Comparison of ENCODE assay signal across 37 cellular contexts in the genomic region with DNA sequence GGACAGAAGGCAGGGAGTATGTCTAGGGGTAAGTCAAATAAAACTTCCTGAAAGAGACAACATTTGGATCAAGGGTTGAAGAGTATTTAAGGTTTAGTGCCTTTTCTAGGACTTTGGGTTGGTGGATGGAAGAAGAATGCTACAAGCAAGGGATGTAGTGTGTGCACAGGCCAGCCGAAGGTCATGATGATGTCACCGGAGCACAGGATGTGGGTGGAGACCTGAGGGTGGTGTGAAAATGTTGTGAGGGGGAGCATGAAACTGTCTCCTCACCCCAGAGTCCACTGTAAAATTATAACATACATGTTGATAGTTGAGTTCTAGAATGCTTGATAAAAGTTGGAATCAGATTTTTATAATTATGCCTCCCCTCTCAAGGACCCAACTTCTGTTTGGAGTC.
DNase-seq lines count a peak whose midpoint lies in the region; ATAC-seq, FAIRE-seq and TF ChIP-seq lines count a peak whose summit lies in the region.
"Had no signal": no experiment of that assay in that cellular context is flagged by ENCODE, and none has a peak within 500 bp of the region (broad histone marks: within the 10 kb centered on the region; RNA-seq: fewer than 3 reads in every experiment).

No MANE protein-coding gene starts in this region.

- no peak overlapping the region for H3K4me3 Mint-ChIP-seq in CD8-positive, alpha-beta T cell
- no peak overlapping the region for H3K4me3 Mint-ChIP-seq in activated CD4-positive, alpha-beta memory T cell treated with anti-CD3 and anti-CD28 coated beads for 36 hours
- H3K4me3 Mint-ChIP-seq: activated T-cell treated with anti-CD3 and anti-CD28 coated beads, Interleukin-2, amount 50 U/mL, for 24 hours; HFFc6; T-helper 1 cell treated with Interleukin-12 subunit alpha and Interleukin-12 subunit beta and Interleukin-4 antibody, amounts not matched to agents 30 μg/mL and 1 μg/mL, for 36 hours had no signal

- FAIRE-seq in HepG2 (lab: Jason Lieb, UNC), result no peak
- FAIRE-seq: G401.6, keratinocyte, TTC549 had no signal

- 26% methylated on average over 2 of the region's 2 CpGs for WGBS in HepG2 (ENCODE audit: low lambda C conversion rate)

- intact Hi-C loops in CD8-positive, alpha-beta T cell (cut with DNase I, micrococcal nuclease), result no loop called here
- intact Hi-C loops in activated CD4-positive, alpha-beta memory T cell treated with anti-CD3 and anti-CD28 coated beads for 36 hours (cut with micrococcal nuclease), result no loop called here
- intact Hi-C loops in HepG2 (cut with micrococcal nuclease; ENCODE audit: unreplicated experiment), result no loop called here

- H3K27ac Mint-ChIP-seq in CD8-positive, alpha-beta T cell, result peak overlapping the region; percentile 1
- H3K27ac Mint-ChIP-seq in activated CD4-positive, alpha-beta memory T cell treated with anti-CD3 and anti-CD28 coated beads for 36 hours, result no peak overlapping the region
- H3K27ac Mint-ChIP-seq: activated T-cell treated with anti-CD3 and anti-CD28 coated beads, Interleukin-2, amount 50 U/mL, for 24 hours; HFFc6; progenitor cell of endocrine pancreas; T-helper 1 cell treated with Interleukin-12 subunit alpha and Interleukin-12 subunit beta and Interleukin-4 antibody, amounts not matched to agents 30 μg/mL and 1 μg/mL, for 36 hours had no signal

- no peaks in the 10 kb centered on the region for H3K36me3 ChIP-seq in CD8-positive, alpha-beta T cell (ENCODE audit: insufficient read depth, low read length)
- H3K36me3 ChIP-seq in HepG2 (replicated peaks in 1 of 2; ENCODE audit: control insufficient read depth in 1 of 2, insufficient read depth in 2 of 2, low read length in 2 of 2), result no peaks in the 10 kb centered on the region
- H3K36me3 ChIP-seq: BLaER1, transverse colon had no signal

- no peak for TF ChIP-seq POLR2A in HepG2 (IDR thresholded peaks at IDR 0.05; ENCODE audit: insufficient read depth in 1 of 2, low read depth in 2 of 2, low read length in 2 of 2)

- peak; percentile 61 for ATAC-seq in CD8-positive, alpha-beta T cell
- ATAC-seq in GM18867 (IDR thresholded peaks at IDR 0.05; ENCODE audit: unreplicated experiment) (peak; percentile 55), HepG2 (no peak)
- ATAC-seq: body of pancreas, esophagus mucosa, left ventricle myocardium superior, sciatic nerve had no signal

- H4K20me1 ChIP-seq in HepG2 (ENCODE audit: insufficient read depth, low read length), result no peaks in the 10 kb centered on the region
- H4K20me1 ChIP-seq: BLaER1 had no signal

- no peak for TF ChIP-seq CTCF in CD8-positive, alpha-beta T cell (IDR thresholded peaks at IDR 0.05)
- no peak for TF ChIP-seq CTCF in HepG2 (CRISPR knock-in tag; IDR thresholded peaks at IDR 0.05)

- peak in 5 of 7 experiments; percentile 12 to 57 (median 15) for DNase-seq in CD8-positive, alpha-beta T cell
- DNase-seq in activated CD4-positive, alpha-beta memory T cell treated with anti-CD3 and anti-CD28 coated beads for 36 hours, result peak; percentile 9
- DNase-seq in HepG2 (ENCODE audit: low spot score), result no peak
- DNase-seq in activated T-cell treated with anti-CD3 and anti-CD28 coated beads for 4 hours, result no peak
- no peak for DNase-seq in hippocampal formation (lab: John Stamatoyannopoulos, UW)
- DNase-seq in cerebellar nuclear complex (lab: John Stamatoyannopoulos, UW), result no peak
- DNase-seq: activated CD4-positive, alpha-beta T cell treated with anti-CD3 and anti-CD28 coated beads, Interleukin-2, amount 50 U/mL, for 4 hours; activated naive CD4-positive, alpha-beta T cell; activated T-cell treated with anti-CD3 and anti-CD28 coated beads, Interleukin-2, amount 50 U/mL, for 24 hours; body of pancreas; Caco-2; dermis blood vessel endothelial cell; DMS79; glutamatergic neuron; GOT3; HFFc6; KG1; left ventricle myocardium superior; mesendoderm; NCI-H1105; NCI-H1930; NCI-H2171 treated with DMSO at 0.1 percent for 48 hours; NCI-H510A; OCI-M1; stimulated activated CD4-positive, alpha-beta T cell treated with anti-CD3 and anti-CD28 coated beads, Interleukin-12 subunit alpha, Interleukin-12 subunit beta, amount 100 ng/mL, for 4 hours; stimulated activated CD4-positive, alpha-beta T cell treated with anti-CD3 and anti-CD28 coated beads, Interleukin-2, amount 100 ng/mL, for 48 hours; transverse colon had no signal

- H3K4me2 ChIP-seq in HepG2 (ENCODE audit: low read depth, low read length), result no peak overlapping the region
- H3K4me2 ChIP-seq: BLaER1 had no signal

- POLR2A ChIA-PET in CD8-positive, alpha-beta T cell (lab: Charles Lee), result no interaction called here
- POLR2A ChIA-PET in activated CD4-positive, alpha-beta memory T cell treated with anti-CD3 and anti-CD28 coated beads for 36 hours (lab: Charles Lee), result no interaction called here
- POLR2A ChIA-PET in HepG2 (lab: Yijun Ruan, JAX), result no interaction called here

- no peaks in the 10 kb centered on the region for H3K9me3 ChIP-seq in CD8-positive, alpha-beta T cell (ENCODE audit: low read length)
- H3K9me3 ChIP-seq in HepG2 (ENCODE audit: low read length), result no peaks in the 10 kb centered on the region
- H3K9me3 ChIP-seq: BLaER1, body of pancreas, Caco-2, transverse colon had no signal

- H3K4me1 Mint-ChIP-seq in CD8-positive, alpha-beta T cell (ENCODE audit: low read depth), result peaks cover 4% of the 10 kb centered on the region
- no peaks in the 10 kb centered on the region for H3K4me1 Mint-ChIP-seq in activated CD4-positive, alpha-beta memory T cell treated with anti-CD3 and anti-CD28 coated beads for 36 hours (ENCODE audit: low read depth)

- H3K27me3 ChIP-seq in CD8-positive, alpha-beta T cell (ENCODE audit: insufficient read depth, low read length), result no peaks in the 10 kb centered on the region
- H3K27me3 ChIP-seq in HepG2 (ENCODE audit: control insufficient read depth in 1 of 2, insufficient read depth in 2 of 2, low read length in 2 of 2), result no peaks in the 10 kb centered on the region; a peak in 1 of 5 replicates
- H3K27me3 ChIP-seq: BLaER1, body of pancreas, transverse colon had no signal

- H3K79me2 ChIP-seq in HepG2 (ENCODE audit: insufficient read depth, low read length), result no peaks in the 10 kb centered on the region

- H3K27ac ChIP-seq in CD8-positive, alpha-beta T cell (ENCODE audit: low read depth, low read length), result no peak overlapping the region
- no peak overlapping the region for H3K27ac ChIP-seq in HepG2 (ENCODE audit: extremely low read length, insufficient read depth, low read length)
- H3K27ac ChIP-seq: BLaER1, body of pancreas, SK-N-MC, transverse colon had no signal

- TF ChIP-seq EP300 in HepG2 (IDR thresholded peaks at IDR 0.05; ENCODE audit: low read depth in 2 of 2, low read length in 2 of 2) (no peak), HepG2 (CRISPR knock-in tag; IDR thresholded peaks at IDR 0.05; ENCODE audit: borderline replicate concordance) (no peak)

- no peak overlapping the region for H3K4me3 ChIP-seq in CD8-positive, alpha-beta T cell (ENCODE audit: low read depth, low read length)
- no peak overlapping the region for H3K4me3 ChIP-seq in HepG2 (replicated peaks in 1 of 3; ENCODE audit: insufficient read depth in 1 of 3, low read depth in 2 of 3, low read length in 3 of 3)
- H3K4me3 ChIP-seq: BLaER1, body of pancreas, SK-N-MC, transverse colon had no signal

- no peak overlapping the region for H2AFZ ChIP-seq in HepG2 (ENCODE audit: low read length)

- no peak for TF ChIP-seq RAD21 in HepG2 (CRISPR knock-in tag; IDR thresholded peaks at IDR 0.05)

- in situ Hi-C loops in HepG2 (cut with HindIII; ENCODE audit: extremely low pct_ligation_motif_present, low pct_unique_long_range_greater_than_20kb), result no loop called here

- no peaks in the 10 kb centered on the region for H3K36me3 Mint-ChIP-seq in CD8-positive, alpha-beta T cell
- no peaks in the 10 kb centered on the region for H3K36me3 Mint-ChIP-seq in activated CD4-positive, alpha-beta memory T cell treated with anti-CD3 and anti-CD28 coated beads for 36 hours

- no peaks in the 10 kb centered on the region for H3K9me3 Mint-ChIP-seq in CD8-positive, alpha-beta T cell
- no peaks in the 10 kb centered on the region for H3K9me3 Mint-ChIP-seq in activated CD4-positive, alpha-beta memory T cell treated with anti-CD3 and anti-CD28 coated beads for 36 hours
- H3K9me3 Mint-ChIP-seq: activated T-cell treated with anti-CD3 and anti-CD28 coated beads, Interleukin-2, amount 50 U/mL, for 24 hours; T-helper 1 cell treated with Interleukin-12 subunit alpha and Interleukin-12 subunit beta and Interleukin-4 antibody, amounts not matched to agents 30 μg/mL and 1 μg/mL, for 36 hours had no signal

- CTCF ChIA-PET in CD8-positive, alpha-beta T cell (lab: Charles Lee), result no interaction called here
- CTCF ChIA-PET in activated CD4-positive, alpha-beta memory T cell treated with anti-CD3 and anti-CD28 coated beads for 36 hours (lab: Charles Lee), result no interaction called here
- CTCF ChIA-PET in HepG2 (lab: Yijun Ruan, JAX; ENCODE audit: low intra/inter-chr PET ratio, low total read pairs), result no interaction called here

- H3K9ac ChIP-seq in HepG2 (ENCODE audit: insufficient read depth, low read depth, low read length), result no peak overlapping the region
- H3K9ac ChIP-seq: BLaER1 had no signal

- BruUV-seq in HepG2 (replicated peaks; lab: Mats Ljungman, UMichigan), result no TSS peak

- no peaks in the 10 kb centered on the region for H3K27me3 Mint-ChIP-seq in CD8-positive, alpha-beta T cell (ENCODE audit: low read depth)
- no peaks in the 10 kb centered on the region for H3K27me3 Mint-ChIP-seq in activated CD4-positive, alpha-beta memory T cell treated with anti-CD3 and anti-CD28 coated beads for 36 hours
- H3K27me3 Mint-ChIP-seq: activated T-cell treated with anti-CD3 and anti-CD28 coated beads, Interleukin-2, amount 50 U/mL, for 24 hours had no signal

- H3K4me1 ChIP-seq in CD8-positive, alpha-beta T cell (ENCODE audit: insufficient read depth, low read length), result no peaks in the 10 kb centered on the region
- no peaks in the 10 kb centered on the region for H3K4me1 ChIP-seq in HepG2 (ENCODE audit: insufficient read depth, low read length)
- H3K4me1 ChIP-seq: BLaER1, body of pancreas, Caco-2, transverse colon had no signal

TF ChIP-seq in HepG2, 621 proteins besides CTCF, POLR2A, EP300 and RAD21:
- TF ChIP-seq ATF7 (IDR thresholded peaks at IDR 0.05), result 0 out of 2 replicates have a peak, but pooled peaks have one; percentile 22
- TF ChIP-seq ATF7 (CRISPR knock-in tag; IDR thresholded peaks at IDR 0.05), result no peak
- no peak for TF ChIP-seq SMAD1 (CRISPR knock-in tag; IDR thresholded peaks at IDR 0.05; ENCODE audit: borderline replicate concordance, low read depth)

Comparison
In these comparisons a context has a peak if more than half of its experiments do, and no peak if none do; other contexts are left out.
1. DNase-seq: peak in CD8-positive, alpha-beta T cell (5 of 7) and activated CD4-positive, alpha-beta memory T cell treated with anti-CD3 and anti-CD28 coated beads for 36 hours (single experiment); none in HepG2 (single experiment), activated T-cell treated with anti-CD3 and anti-CD28 coated beads for 4 hours (single experiment), hippocampal formation (0 of 2) and cerebellar nuclear complex (0 of 2).